ENCODE assay signal across 25 cellular contexts in the genomic region with DNA sequence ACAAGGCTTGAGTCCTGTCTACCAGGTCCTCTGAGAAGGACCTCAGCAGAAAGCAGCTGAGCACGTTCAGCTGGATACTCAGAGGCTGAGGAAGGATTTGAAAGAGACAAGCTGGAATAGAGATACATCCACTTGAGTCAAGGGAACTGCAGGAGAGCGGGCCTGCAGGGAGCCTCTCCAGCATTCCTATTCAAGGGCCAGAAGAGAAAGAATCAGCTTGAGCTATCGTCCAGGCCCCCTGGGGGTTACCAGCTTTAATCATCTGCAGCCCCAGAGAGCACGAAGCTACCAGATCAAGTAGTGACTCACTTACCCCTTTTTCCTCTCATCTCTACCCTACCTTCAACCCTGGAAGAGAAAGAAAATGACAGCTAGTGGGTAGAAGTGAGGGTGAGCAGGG.
DNase-seq lines count a peak whose midpoint lies in the region; ATAC-seq, FAIRE-seq and TF ChIP-seq lines count a peak whose summit lies in the region.
"Had no signal": no experiment of that assay in that cellular context is flagged by ENCODE, and none has a peak within 500 bp of the region (broad histone marks: within the 10 kb centered on the region; RNA-seq: fewer than 3 reads in every experiment).

No MANE protein-coding gene starts in this region.

- no peaks in the 10 kb centered on the region for H3K79me1 ChIP-seq in H1 (ENCODE audit: low read depth, low read length)
- H3K79me1 ChIP-seq in mesendoderm (ENCODE audit: low read length): no peaks in the 10 kb centered on the region

- peaks cover 6% of the 10 kb centered on the region; the same call in 1 of the 2 replicates for H3K9me2 ChIP-seq in GM23338 (ENCODE audit: insufficient read depth)
- H3K9me2 ChIP-seq: SK-N-SH had no signal

- H2AFZ ChIP-seq in GM23338 (peak overlapping the region; percentile 81; the same call in 1 of the 2 replicates), H1 (ENCODE audit: low read length) (no peak overlapping the region)

- H3F3A ChIP-seq in GM23338 (replicated peaks; ENCODE audit: low read depth): no peaks in the 10 kb centered on the region

- no peak overlapping the region for H2BK12ac ChIP-seq in H1 (ENCODE audit: low read depth, low read length)

- H3K23ac ChIP-seq in H1 (ENCODE audit: insufficient read length): no peak overlapping the region
- H3K23ac ChIP-seq in mesendoderm (ENCODE audit: low read length): no peak overlapping the region

- H3K4me2 ChIP-seq in GM23338: no peak overlapping the region
- H3K4me2 ChIP-seq in H1 (ENCODE audit: insufficient read depth in 1 of 2, low read depth in 2 of 2, low read length in 2 of 2): peak overlapping the region in 1 of 2 experiments; percentile 34; a peak in 1 of 4 replicates
- no peak overlapping the region for H3K4me2 ChIP-seq in mesendoderm (ENCODE audit: low read length)
- H3K4me2 ChIP-seq: SK-N-SH had no signal

- H3K27me3 Mint-ChIP-seq in GM23338 (ENCODE audit: insufficient read depth, low read depth, poor library complexity): peaks cover 7% of the 10 kb centered on the region
- H3K27me3 Mint-ChIP-seq: IgD-negative memory B cell had no signal

- H2BK120ac ChIP-seq in H1 (replicated peaks; ENCODE audit: low read depth, low read length) (no peak overlapping the region), mesendoderm (ENCODE audit: low read depth, low read length) (no peak overlapping the region)

- no peak overlapping the region for H2BK20ac ChIP-seq in H1 (ENCODE audit: low read length)

- TF ChIP-seq CTCF in GM23338 (conservative IDR thresholded peaks at IDR 0.05; ENCODE audit: low read depth in 2 of 2) (no peak), H1 (IDR thresholded peaks at IDR 0.05; ENCODE audit: control extremely low read depth in 1 of 3, insufficient read depth in 1 of 3, low read depth in 1 of 3, low read length in 3 of 3) (no peak), suprapubic skin (IDR thresholded peaks at IDR 0.05) (no peak)

- H3K4ac ChIP-seq in H1 (replicated peaks; ENCODE audit: insufficient read length, low read depth, low read length): no peak overlapping the region
- H3K4ac ChIP-seq in mesendoderm (ENCODE audit: low read depth, low read length): no peak overlapping the region

- DNase-seq in GM23338 (ENCODE audit: low spot score) (peak; percentile 53), NCI-H345 treated with DMSO at 0.1 percent for 48 hours (lab: John Stamatoyannopoulos, UW; ENCODE audit: unreplicated experiment) (peak; percentile 19), H1 (ENCODE audit: low read depth in 1 of 2, low spot score in 2 of 2) (no peak), mesendoderm (peak; percentile 55), DMS53 treated with DMSO at 0.1 percent for 48 hours (lab: John Stamatoyannopoulos, UW; ENCODE audit: unreplicated experiment) (no peak), cardiac septum (ENCODE audit: low spot score) (no peak), suprapubic skin (ENCODE audit: low spot score in 2 of 2) (no peak), SW 1271 (lab: John Stamatoyannopoulos, UW) (no peak)
- DNase-seq: C1 segment of cervical spinal cord; CD8-positive, alpha-beta memory T cell; DMS79 treated with DMSO at 0.1 percent for 48 hours; Karpas-422; NCI-H1436; NCI-H2029; NCI-H2171 treated with DMSO at 0.1 percent for 48 hours; NCI-H510A; NCI-H774; OCI-M1; RPMI8226; SHP77 treated with DMSO at 0.1 percent for 48 hours; SK-N-SH had no signal

- H2AK5ac ChIP-seq in H1 (ENCODE audit: low read depth, low read length) (no peak overlapping the region), mesendoderm (ENCODE audit: low read length) (no peak overlapping the region)

- no peak for TF ChIP-seq EP300 in H1 (IDR thresholded peaks at IDR 0.05; ENCODE audit: borderline replicate concordance in 1 of 2, low read depth in 2 of 2, low read length in 2 of 2)
- no peak for TF ChIP-seq EP300 in suprapubic skin (IDR thresholded peaks at IDR 0.05)

- peak overlapping the region; percentile 71; the same call in 1 of the 2 replicates for H3K18ac ChIP-seq in H1 (ENCODE audit: extremely low read depth, low read length)
- no peak overlapping the region for H3K18ac ChIP-seq in mesendoderm (ENCODE audit: low read length)

- H3K27ac Mint-ChIP-seq in GM23338: no peak overlapping the region
- H3K27ac Mint-ChIP-seq: IgD-negative memory B cell had no signal

- WGBS in H1 (ENCODE audit: extremely low coverage in 1 of 2, insufficient coverage in 1 of 2, insufficient read length in 1 of 2, insufficient replicate concordance in 2 of 2, low coverage in 1 of 2, low lambda C conversion rate in 2 of 2, missing lambda C conversion rate in 1 of 2), 2 experiments: 47% methylated on average over 4 of the region's 4 CpGs; no CpG with 5 or more reads in 1 of the 2 experiments
- WGBS in mesendoderm (ENCODE audit: extremely low coverage, insufficient coverage, low lambda C conversion rate): no CpG with 5 or more reads among the region's 4 CpGs
- WGBS in suprapubic skin: 59% methylated on average over 4 of the region's 4 CpGs

- no peak overlapping the region for H3K27ac ChIP-seq in GM23338 (ENCODE audit: low read depth)
- no peak overlapping the region for H3K27ac ChIP-seq in H1 (ENCODE audit: low read depth, low read length)
- no peak overlapping the region for H3K27ac ChIP-seq in mesendoderm (ENCODE audit: low read depth, low read length)
- H3K27ac ChIP-seq in suprapubic skin: no peak overlapping the region

- H3K4me3 Mint-ChIP-seq in GM23338: no peak overlapping the region
- H3K4me3 Mint-ChIP-seq: CD8-positive, alpha-beta memory T cell; IgD-negative memory B cell had no signal

- CTCF ChIA-PET in H1 (lab: Charles Lee; ENCODE audit: partially characterized antibody): interaction anchor here (0.7 to 1.9 kb wide), 3 partner anchors 12 to 18 kb away, joined by 3 to 5 read pairs (median 4); no protein-coding TSS in a partner anchor

- TF ChIP-seq POLR2A in H1 (IDR thresholded peaks at IDR 0.05; ENCODE audit: control extremely low read depth in 1 of 2, low read depth in 2 of 2, low read length in 2 of 2): no peak
- no peak for TF ChIP-seq POLR2A in suprapubic skin (IDR thresholded peaks at IDR 0.05)

- H3K27me3 ChIP-seq in GM23338 (ENCODE audit: insufficient read depth) (no peaks in the 10 kb centered on the region), H1 (replicated peaks in 1 of 4; ENCODE audit: control insufficient read depth in 3 of 4, extremely low read depth in 1 of 4, insufficient read depth in 3 of 4, low read length in 3 of 4) (no peaks in the 10 kb centered on the region), mesendoderm (ENCODE audit: insufficient read depth, low read length, poor library complexity) (no peaks in the 10 kb centered on the region), suprapubic skin (no peaks in the 10 kb centered on the region)

- peak; percentile 96 for ATAC-seq in GM23338

- TF ChIP-seq RAD21 in H1 (IDR thresholded peaks at IDR 0.05 in 1 of 2, conservative IDR thresholded peaks at IDR 0.05 in 1 of 2; ENCODE audit: low read depth in 2 of 2, low read length in 2 of 2): no peak

- no peak for FAIRE-seq in H1 (lab: Jason Lieb, UNC)
- FAIRE-seq: D721Med, HTR-8/SVneo had no signal

- H3K14ac ChIP-seq in H1 (ENCODE audit: insufficient read length): no peak overlapping the region

- H3K56ac ChIP-seq in H1 (replicated peaks; ENCODE audit: insufficient read length, low read depth, low read length): no peak overlapping the region
- no peak overlapping the region for H3K56ac ChIP-seq in mesendoderm (ENCODE audit: low read length)

- no peaks in the 10 kb centered on the region for H3K9me3 Mint-ChIP-seq in GM23338
- H3K9me3 Mint-ChIP-seq: CD8-positive, alpha-beta memory T cell; IgD-negative memory B cell had no signal

- no peaks in the 10 kb centered on the region for H3K9me3 ChIP-seq in H1 (ENCODE audit: insufficient read depth in 2 of 2, low read depth in 1 of 2, low read length in 1 of 2)
- no peaks in the 10 kb centered on the region for H3K9me3 ChIP-seq in suprapubic skin
- H3K9me3 ChIP-seq: HAP-1, SK-N-SH had no signal

- H4K91ac ChIP-seq in H1 (replicated peaks; ENCODE audit: insufficient read length, low read length): no peak overlapping the region

- H2BK5ac ChIP-seq in H1 (ENCODE audit: low read depth, low read length) (no peak overlapping the region), mesendoderm (ENCODE audit: low read length) (no peak overlapping the region)

- H3K9ac ChIP-seq in H1 (replicated peaks in 1 of 4; ENCODE audit: extremely low read depth in 1 of 4, low read depth in 3 of 4, low read length in 3 of 4) (no peak overlapping the region), mesendoderm (ENCODE audit: low read length) (no peak overlapping the region)
- H3K9ac ChIP-seq: SK-N-SH had no signal

- H4K8ac ChIP-seq in H1 (ENCODE audit: extremely low read depth, insufficient read depth, low read length): no peak overlapping the region
- no peak overlapping the region for H4K8ac ChIP-seq in mesendoderm (ENCODE audit: low read depth, low read length)

- no peak overlapping the region for H4K5ac ChIP-seq in H1 (ENCODE audit: insufficient read length, low read depth, low read length)
- H4K5ac ChIP-seq in mesendoderm (ENCODE audit: low read length): no peak overlapping the region

- intact Hi-C loops in cardiac septum (cut with DNase I): no loop called here

- H2BK15ac ChIP-seq in H1 (ENCODE audit: low read length) (no peak overlapping the region), mesendoderm (replicated peaks; ENCODE audit: low read depth) (no peak overlapping the region)

- H3K79me2 ChIP-seq in GM23338 (replicated peaks; ENCODE audit: insufficient read depth): no peaks in the 10 kb centered on the region
- H3K79me2 ChIP-seq in H1 (ENCODE audit: control insufficient read depth in 1 of 2, insufficient read depth in 2 of 2, low read length in 2 of 2): no peaks in the 10 kb centered on the region
- no peaks in the 10 kb centered on the region for H3K79me2 ChIP-seq in mesendoderm (ENCODE audit: control insufficient read depth, insufficient read depth, low read length)

- no peaks in the 10 kb centered on the region for H3K23me2 ChIP-seq in H1 (ENCODE audit: low read depth, low read length)

- H3K36me3 ChIP-seq in GM23338 (ENCODE audit: insufficient read depth): no peaks in the 10 kb centered on the region
- H3K36me3 ChIP-seq in H1 (ENCODE audit: control insufficient read depth in 2 of 4, insufficient read depth in 4 of 4, low read length in 3 of 4): no peaks in the 10 kb centered on the region
- H3K36me3 ChIP-seq in mesendoderm (ENCODE audit: control insufficient read depth, insufficient read depth, low read length): no peaks in the 10 kb centered on the region
- no peaks in the 10 kb centered on the region for H3K36me3 ChIP-seq in suprapubic skin
- H3K36me3 ChIP-seq: HAP-1 had no signal

- peaks cover 14% of the 10 kb centered on the region for H3K4me1 Mint-ChIP-seq in GM23338
- H3K4me1 Mint-ChIP-seq: CD8-positive, alpha-beta memory T cell had no signal

- H3K4me1 ChIP-seq in GM23338 (ENCODE audit: insufficient read depth): no peaks in the 10 kb centered on the region; the same call in 1 of the 2 replicates
- peaks cover 2 to 10% (median 6%) of the 10 kb centered on the region in 4 experiments; a peak in 2 of 7 replicates for H3K4me1 ChIP-seq in H1 (replicated peaks in 1 of 4; ENCODE audit: control insufficient read depth in 3 of 4, insufficient read depth in 4 of 4, low read length in 3 of 4)
- H3K4me1 ChIP-seq in mesendoderm (ENCODE audit: control insufficient read depth, low read depth, low read length): no peaks in the 10 kb centered on the region
- H3K4me1 ChIP-seq in suprapubic skin: no peaks in the 10 kb centered on the region
- H3K4me1 ChIP-seq: HAP-1 had no signal

- POLR2A ChIA-PET in H1 (lab: Charles Lee; ENCODE audit: partially characterized antibody): no interaction called here

- H3K4me3 ChIP-seq in GM23338: no peak overlapping the region
- H3K4me3 ChIP-seq in H1 (ENCODE audit: extremely low read depth in 1 of 4, insufficient read depth in 2 of 4, low read depth in 3 of 4, low read length in 4 of 4): no peak overlapping the region
- H3K4me3 ChIP-seq in mesendoderm (ENCODE audit: low read length): no peak overlapping the region
- H3K4me3 ChIP-seq in suprapubic skin: no peak overlapping the region
- H3K4me3 ChIP-seq: HAP-1 had no signal

- no peaks in the 10 kb centered on the region for H4K20me1 ChIP-seq in GM23338 (replicated peaks; ENCODE audit: insufficient read depth)
- no peaks in the 10 kb centered on the region for H4K20me1 ChIP-seq in H1 (replicated peaks in 1 of 2; ENCODE audit: control insufficient read depth in 1 of 2, insufficient read depth in 2 of 2, low read length in 2 of 2)

- H3K36me3 Mint-ChIP-seq in GM23338 (ENCODE audit: low read depth): no peaks in the 10 kb centered on the region

Comparison
In these comparisons a context has a peak if more than half of its experiments do, and no peak if none do; other contexts are left out.
1. DNase-seq: peak in GM23338 (single experiment), NCI-H345 treated with DMSO at 0.1 percent for 48 hours (single experiment) and mesendoderm (single experiment); none in H1 (0 of 2), DMS53 treated with DMSO at 0.1 percent for 48 hours (single experiment), cardiac septum (single experiment), suprapubic skin (0 of 2) and SW 1271 (0 of 2).